13 cellular contexts compared by ENCODE assay signal in genomic region chr9:83166369-83166768, GRCh38.
DNase-seq lines count a peak whose midpoint lies in the region; ATAC-seq and TF ChIP-seq lines count a peak whose summit lies in the region.
"Had no signal": no experiment of that assay in that cellular context is flagged by ENCODE, and none has a peak within 500 bp of the region (broad histone marks: within the 10 kb centered on the region; RNA-seq: fewer than 3 reads in every experiment).

No MANE protein-coding gene starts in this region.

- intact Hi-C loops in PC-3 (cut with micrococcal nuclease) (no loop called here), transverse colon (cut with DNase I; ENCODE audit: low total_unique reads) (no loop called here), posterior vena cava (cut with DNase I) (no loop called here)

- H3K27me3 ChIP-seq in PC-3 (ENCODE audit: low read length) (no peaks in the 10 kb centered on the region), kidney epithelial cell (ENCODE audit: control insufficient read depth, insufficient read depth, low read length) (no peaks in the 10 kb centered on the region), transverse colon (no peaks in the 10 kb centered on the region)
- H3K27me3 ChIP-seq: heart left ventricle had no signal

- H3F3A ChIP-seq in PC-3 (ENCODE audit: low read length, unreplicated experiment): no peaks in the 10 kb centered on the region

- no peak overlapping the region for H3K4me3 ChIP-seq in LNCaP clone FGC (ENCODE audit: low read depth, low read length)
- no peak overlapping the region for H3K4me3 ChIP-seq in PC-3 (ENCODE audit: low read length)
- H3K4me3 ChIP-seq in kidney epithelial cell (ENCODE audit: low read depth, low read length): no peak overlapping the region
- no peak overlapping the region for H3K4me3 ChIP-seq in transverse colon
- H3K4me3 ChIP-seq: heart left ventricle had no signal

- no TSS peak for BruUV-seq in PC-3 (replicated peaks; lab: Mats Ljungman, UMichigan)

- DNase-seq in LNCaP clone FGC (ENCODE audit: low read depth) (peak; percentile 72), PC-3 (peak; percentile 26), kidney epithelial cell (ENCODE audit: low read depth) (peak; percentile 5), transverse colon (peak; percentile 55), posterior vena cava (ENCODE audit: low spot score) (no peak), RKO (ENCODE audit: low spot score) (no peak)
- DNase-seq: activated CD4-positive, CD25-positive, alpha-beta regulatory T cell treated with anti-CD3 and anti-CD28 coated beads, Interleukin-2, amount 50 U/mL, for 72 hours; COR-L47; endodermal cell; heart left ventricle; KBM-7; midbrain had no signal

- in situ Hi-C loops in transverse colon (cut with MboI; ENCODE audit: low pct_ligation_motif_present in 1 of 4, low pct_unique_long_range_greater_than_20kb in 1 of 4, low sequenced_read_pairs in 3 of 4): no loop called here

- TF ChIP-seq CTCF in LNCaP clone FGC (IDR thresholded peaks at IDR 0.05; ENCODE audit: control insufficient read depth, extremely low read depth, insufficient read depth) (no peak), PC-3 (conservative IDR thresholded peaks at IDR 0.05; ENCODE audit: low read depth, low read length) (no peak), kidney epithelial cell (IDR thresholded peaks at IDR 0.05; ENCODE audit: insufficient read depth, low read length, poor library complexity, severe bottlenecking) (no peak), transverse colon (IDR thresholded peaks at IDR 0.05) (no peak)

- no peaks in the 10 kb centered on the region for H3K79me2 ChIP-seq in PC-3 (ENCODE audit: low read length)

- H3K9me3 ChIP-seq in PC-3 (ENCODE audit: low read length): no peaks in the 10 kb centered on the region
- peaks cover 0 to 3% of the 10 kb centered on the region in 2 donors for H3K9me3 ChIP-seq in transverse colon

- 27 to 59% methylated on average over 3 to 5 of the region's 5 CpGs for WGBS in transverse colon (ENCODE audit: low coverage in 1 of 2), 2 donors

- TF ChIP-seq EP300 in transverse colon (IDR thresholded peaks at IDR 0.05; ENCODE audit: low read depth): no peak

- POLR2A ChIA-PET in PC-3 (lab: Charles Lee; ENCODE audit: unreplicated experiment): no interaction called here

- H3K9ac ChIP-seq in PC-3 (ENCODE audit: low read length): no peak overlapping the region

- no peak for TF ChIP-seq POLR2A in transverse colon (IDR thresholded peaks at IDR 0.05)

- CTCF ChIA-PET in PC-3 (lab: Charles Lee): no interaction called here

- no peaks in the 10 kb centered on the region for H3K4me1 ChIP-seq in PC-3 (ENCODE audit: insufficient read depth, low read length)
- peaks cover 0 to 8% (median 0%) of the 10 kb centered on the region in 4 donors for H3K4me1 ChIP-seq in transverse colon
- H3K4me1 ChIP-seq: heart left ventricle had no signal

- no peak overlapping the region for H3K27ac ChIP-seq in PC-3 (ENCODE audit: low read length)
- no peak overlapping the region for H3K27ac ChIP-seq in transverse colon
- H3K27ac ChIP-seq: heart left ventricle had no signal

- H3K36me3 ChIP-seq in PC-3 (ENCODE audit: low read depth, low read length): no peaks in the 10 kb centered on the region
- H3K36me3 ChIP-seq in kidney epithelial cell (ENCODE audit: control insufficient read depth, insufficient read depth, low read length): no peaks in the 10 kb centered on the region
- no peaks in the 10 kb centered on the region for H3K36me3 ChIP-seq in transverse colon
- H3K36me3 ChIP-seq: heart left ventricle had no signal

- no peak overlapping the region for H3K4me2 ChIP-seq in PC-3 (ENCODE audit: low read length)

- no peaks in the 10 kb centered on the region for H4K20me1 ChIP-seq in PC-3 (ENCODE audit: low read length)

- H2AFZ ChIP-seq in PC-3 (ENCODE audit: low read length): no peak overlapping the region

- ATAC-seq in PC-3: no peak
- no peak for ATAC-seq in GM19351 (IDR thresholded peaks at IDR 0.05; ENCODE audit: unreplicated experiment)
- ATAC-seq: heart left ventricle had no signal

- H3K9me2 ChIP-seq in PC-3 (replicated peaks; ENCODE audit: low read length): no peaks in the 10 kb centered on the region

Comparison
In these comparisons a context has a peak if more than half of its experiments do, and no peak if none do; other contexts are left out.
1. DNase-seq: peak in LNCaP clone FGC (single experiment), PC-3 (single experiment), kidney epithelial cell (single experiment) and transverse colon (single experiment); none in posterior vena cava (single experiment) and RKO (single experiment).